Comparison of ENCODE assay signal across 2 cellular contexts in genomic region chr15:70742928-70743327, GRCh38.
TF ChIP-seq lines count a peak whose summit lies in the region.

No MANE protein-coding gene starts in this region.

TF ChIP-seq in liver, 16 proteins besides CTCF, POLR2A, EP300 and RAD21 (continued from another document):
- TF ChIP-seq ZBTB33 (IDR thresholded peaks at IDR 0.05) (no peak), REST (IDR thresholded peaks at IDR 0.05) (no peak), NR2F2 (IDR thresholded peaks at IDR 0.05) (no peak), YY1 (IDR thresholded peaks at IDR 0.05) (no peak), SP1 (IDR thresholded peaks at IDR 0.05) (no peak), HNF4A (conservative IDR thresholded peaks at IDR 0.05) (no peak), JUND (IDR thresholded peaks at IDR 0.05) (no peak), RXRA (IDR thresholded peaks at IDR 0.05) (no peak), GABPA (IDR thresholded peaks at IDR 0.05 in 1 of 2, conservative IDR thresholded peaks at IDR 0.05 in 1 of 2) (no peak), MAX (IDR thresholded peaks at IDR 0.05) (no peak), ATF3 (IDR thresholded peaks at IDR 0.05) (no peak), FOXA2 (IDR thresholded peaks at IDR 0.05) (no peak), FOXA1 (IDR thresholded peaks at IDR 0.05) (no peak)

TF ChIP-seq in HepG2, 621 proteins besides CTCF, POLR2A, EP300 and RAD21 (continued from another document):
- no peak for TF ChIP-seq ZNF609 (CRISPR knock-in tag; IDR thresholded peaks at IDR 0.05; ENCODE audit: borderline replicate concordance)
- TF ChIP-seq ZFP90 (CRISPR knock-in tag; IDR thresholded peaks at IDR 0.05; ENCODE audit: borderline replicate concordance), result no peak
- TF ChIP-seq XRCC5 (optimal IDR thresholded peaks at IDR 0.05; ENCODE audit: low read length), result no peak
- no peak for TF ChIP-seq CEBPG (CRISPR knock-in tag; IDR thresholded peaks at IDR 0.05)
- no peak for TF ChIP-seq ZNF841 (CRISPR knock-in tag; IDR thresholded peaks at IDR 0.05; ENCODE audit: borderline replicate concordance)
